In genomic region chr2:48420512-48421197, GRCh38 we compare ENCODE assay signal across 8 cellular contexts. TPM values are rescaled to one million over a fixed set of nuclear protein-coding genes. Genes with fewer than 3 reads are reported as not detected.
DNase-seq lines count a peak whose midpoint lies in the region; ATAC-seq, FAIRE-seq and TF ChIP-seq lines count a peak whose summit lies in the region.

No MANE protein-coding gene starts in this region.

- H3K79me2 ChIP-seq in SK-N-SH (ENCODE audit: insufficient read depth), result no peaks in the 10 kb centered on the region

- H3K27me3 ChIP-seq in GM06990 (replicated peaks; ENCODE audit: control insufficient read depth, insufficient read depth, low read length) (no peaks in the 10 kb centered on the region), SK-N-SH (ENCODE audit: insufficient read depth) (no peaks in the 10 kb centered on the region), pancreas (no peaks in the 10 kb centered on the region), thymus (ENCODE audit: control insufficient read depth, insufficient read depth) (no peaks in the 10 kb centered on the region)

- peak; percentile 83 for ATAC-seq in HG02623 (IDR thresholded peaks at IDR 0.05; ENCODE audit: unreplicated experiment)
- ATAC-seq in pancreas, result peak; percentile 95 to 99 (median 97)

- intact Hi-C loops in pancreas (cut with DNase I), result no loop called here

- CTCF ChIA-PET in SK-N-SH (lab: Yijun Ruan, JAX), result interaction anchor here (0.6 to 4.6 kb wide), 35 partner anchors 9 to 570 kb away, joined by 3 to 56 read pairs (median 3); no protein-coding TSS in a partner anchor

- peak overlapping the region; percentile 56 for H3K9ac ChIP-seq in SK-N-SH

- H3K4me1 ChIP-seq in SK-N-SH (ENCODE audit: control insufficient read depth in 1 of 2, insufficient read depth in 2 of 2, low read depth in 1 of 2, low read length in 1 of 2) (peaks cover 9 to 13% of the 10 kb centered on the region in 2 experiments; a peak in 3 of 4 replicates), pancreas (peaks cover 0 to 6% (median 0%) of the 10 kb centered on the region in 3 donors), thymus (ENCODE audit: control insufficient read depth, insufficient read depth, low read length) (peaks cover 20% of the 10 kb centered on the region)

- no peaks in the 10 kb centered on the region for H3K27me3 Mint-ChIP-seq in activated naive CD4-positive, alpha-beta T cell treated with anti-CD3 and anti-CD28 coated beads, Interleukin-2, amount 50 U/mL, for 24 hours

- H3K4me2 ChIP-seq in SK-N-SH, result peak overlapping the region; percentile 66

- H3K9me3 ChIP-seq in SK-N-SH (no peaks in the 10 kb centered on the region), pancreas (no peaks in the 10 kb centered on the region), thymus (ENCODE audit: control insufficient read depth) (no peaks in the 10 kb centered on the region)

- H3F3A ChIP-seq in SK-N-SH (replicated peaks; ENCODE audit: insufficient read depth), result peaks cover 7% of the 10 kb centered on the region

- peak overlapping the region; percentile 1 for H3K27ac Mint-ChIP-seq in activated naive CD4-positive, alpha-beta T cell treated with anti-CD3 and anti-CD28 coated beads, Interleukin-2, amount 50 U/mL, for 24 hours

- TF ChIP-seq CTCF in GM06990 (IDR thresholded peaks at IDR 0.05; ENCODE audit: insufficient read depth, low read length, poor library complexity, severe bottlenecking) (peak; percentile 90), SK-N-SH (IDR thresholded peaks at IDR 0.05) (peak; percentile 99), pancreas (IDR thresholded peaks at IDR 0.05) (peak; percentile 80 to 98 (median 94))

- peak overlapping the region in 1 of 2 experiments; percentile 73; a peak in 2 of 4 replicates for H3K27ac ChIP-seq in SK-N-SH (ENCODE audit: low read depth in 2 of 2, low read length in 1 of 2)
- H3K27ac ChIP-seq in pancreas, result no peak overlapping the region
- H3K27ac ChIP-seq in thymus (ENCODE audit: low read depth), result peak overlapping the region; percentile 11

- peaks cover 36% of the 10 kb centered on the region for H3K4me1 Mint-ChIP-seq in activated naive CD4-positive, alpha-beta T cell treated with anti-CD3 and anti-CD28 coated beads, Interleukin-2, amount 50 U/mL, for 24 hours

- no peak overlapping the region for H3K4me3 Mint-ChIP-seq in activated naive CD4-positive, alpha-beta T cell treated with anti-CD3 and anti-CD28 coated beads, Interleukin-2, amount 50 U/mL, for 24 hours

- POLR2A ChIA-PET in SK-N-SH (lab: Yijun Ruan, JAX), result no interaction called here

- peak; percentile 80 for FAIRE-seq in pancreas (lab: Jason Lieb, UNC)

- DNase-seq in GM06990 (ENCODE audit: extremely low read depth, insufficient read length) (peak; percentile 49), NCI-H1092 treated with DMSO at 0.1 percent for 48 hours (lab: John Stamatoyannopoulos, UW) (peak; percentile 84), SK-N-SH (peak; percentile 92), globus pallidus (ENCODE audit: low spot score) (peak; percentile 92), pancreas (peak; percentile 65 to 95 (median 86))

- peak overlapping the region; percentile 80 for H2AFZ ChIP-seq in SK-N-SH (ENCODE audit: low read depth)

- H3K4me3 ChIP-seq in GM06990 (replicated peaks; ENCODE audit: low read depth, low read length), result no peak overlapping the region
- peak overlapping the region; percentile 6 to 19; a peak in 2 of 4 replicates for H3K4me3 ChIP-seq in SK-N-SH (ENCODE audit: low read depth in 2 of 2, low read length in 1 of 2)
- H3K4me3 ChIP-seq in pancreas, result peak overlapping the region in 1 of 4 donors; percentile 12
- H3K4me3 ChIP-seq in thymus (ENCODE audit: low read length), result peak overlapping the region; percentile 10

- peak; percentile 100 for TF ChIP-seq RAD21 in SK-N-SH (IDR thresholded peaks at IDR 0.05; ENCODE audit: low read length)

- TF ChIP-seq EP300 in SK-N-SH (IDR thresholded peaks at IDR 0.05; ENCODE audit: borderline replicate concordance in 1 of 2, low read depth in 1 of 2, low read length in 1 of 2), result no peak

- no peaks in the 10 kb centered on the region for H3K9me3 Mint-ChIP-seq in activated naive CD4-positive, alpha-beta T cell treated with anti-CD3 and anti-CD28 coated beads, Interleukin-2, amount 50 U/mL, for 24 hours

- H3K36me3 ChIP-seq in GM06990 (ENCODE audit: control insufficient read depth, insufficient read depth, low read length) (no peaks in the 10 kb centered on the region), SK-N-SH (replicated peaks in 1 of 2; ENCODE audit: control insufficient read depth in 1 of 2, insufficient read depth in 2 of 2, low read length in 1 of 2) (no peaks in the 10 kb centered on the region), pancreas (no peaks in the 10 kb centered on the region), thymus (ENCODE audit: control insufficient read depth, insufficient read depth) (no peaks in the 10 kb centered on the region)

- WGBS in SK-N-SH (ENCODE audit: low lambda C conversion rate), result 7% methylated on average over 17 of the region's 17 CpGs
- WGBS in pancreas, 2 donors, result 1 to 4% methylated on average over 16 to 17 of the region's 17 CpGs
- WGBS in thymus, result 7% methylated on average over 17 of the region's 17 CpGs

- no peaks in the 10 kb centered on the region for H3K9me2 ChIP-seq in SK-N-SH

- H3K36me3 Mint-ChIP-seq in activated naive CD4-positive, alpha-beta T cell treated with anti-CD3 and anti-CD28 coated beads, Interleukin-2, amount 50 U/mL, for 24 hours, result no peaks in the 10 kb centered on the region

- H4K20me1 ChIP-seq in SK-N-SH (ENCODE audit: insufficient read depth), result no peaks in the 10 kb centered on the region

TF ChIP-seq in SK-N-SH, 30 proteins besides CTCF, POLR2A, EP300 and RAD21 (continues in another document):
- TF ChIP-seq IRF3 (IDR thresholded peaks at IDR 0.05; ENCODE audit: low read depth, low read length) (no peak), YY1 (IDR thresholded peaks at IDR 0.05; ENCODE audit: low read depth) (no peak), SMC3 (IDR thresholded peaks at IDR 0.05; ENCODE audit: low read depth, low read length) (peak; percentile 100), FOSL2 (IDR thresholded peaks at IDR 0.05; ENCODE audit: borderline replicate concordance, low read depth) (peak; percentile 78), GATA2 (CRISPR knock-in tag; IDR thresholded peaks at IDR 0.05) (peak; percentile 100), NFIC (IDR thresholded peaks at IDR 0.05; ENCODE audit: borderline replicate concordance) (peak; percentile 36; the same call in 1 of the 2 replicates), RFX5 (IDR thresholded peaks at IDR 0.05; ENCODE audit: low read length) (peak; percentile 84), JUND (IDR thresholded peaks at IDR 0.05) (peak; percentile 74), EZH2phosphoT487 (IDR thresholded peaks at IDR 0.05; ENCODE audit: borderline replicate concordance, low read depth) (no peak), GABPA (IDR thresholded peaks at IDR 0.05; ENCODE audit: low read depth) (no peak), PBX3 (IDR thresholded peaks at IDR 0.05) (no peak), REST (IDR thresholded peaks at IDR 0.05; ENCODE audit: low read depth, low read length) (peak; percentile 39; the same call in 1 of the 2 replicates)

RNA-seq across cellular contexts. Expression of gene PPP1R21, which starts 19.9 kb away (rescaled TPM):
- polyA plus RNA-seq in SK-N-SH (2012; rRNA removed), result 9.1 and 12.2 TPM in 2 replicates
- 12.5 and 15.3 TPM in 2 replicates for polyA plus RNA-seq in SK-N-SH (2012; cell fraction: cytosol; rRNA removed)
- polyA plus RNA-seq in SK-N-SH (2012; cell fraction: nucleus; rRNA removed), result 20.3 and 21.2 TPM in 2 replicates
- total RNA-seq in pancreas, result 10 to 100 TPM in 3 of 6 donors, 1 to 10 TPM in 3; 6.7 to 15.4 (median 10.1) TPM
- 10 to 100 TPM; 17.4 to 24.7 TPM for polyA plus RNA-seq in pancreas
- polyA plus RNA-seq in thymus, result 72.7 TPM
